In genomic region chr1:244388961-244389360, GRCh38 we compare ENCODE assay signal across 20 cellular contexts.
DNase-seq lines count a peak whose midpoint lies in the region; ATAC-seq and TF ChIP-seq lines count a peak whose summit lies in the region.
"Had no signal": no experiment of that assay in that cellular context is flagged by ENCODE, and none has a peak within 500 bp of the region (broad histone marks: within the 10 kb centered on the region; RNA-seq: fewer than 3 reads in every experiment).

No MANE protein-coding gene starts in this region.

- in situ Hi-C loops in GM23248 (cut with MboI): no loop called here

- H3K27me3 ChIP-seq in GM23248 (replicated peaks; ENCODE audit: insufficient read depth) (no peaks in the 10 kb centered on the region), H7 (ENCODE audit: control insufficient read depth, insufficient read depth, low read length) (no peaks in the 10 kb centered on the region)
- H3K27me3 ChIP-seq: brain microvascular endothelial cell, right lobe of liver had no signal

- TF ChIP-seq CTCF in fibroblast of the aortic adventitia (IDR thresholded peaks at IDR 0.05; ENCODE audit: insufficient read depth, low read length) (no peak), retinal pigment epithelial cell (conservative IDR thresholded peaks at IDR 0.05; ENCODE audit: low read depth, low read length) (no peak)

- H3K4me1 ChIP-seq in GM23248 (ENCODE audit: insufficient read depth): no peaks in the 10 kb centered on the region
- H3K4me1 ChIP-seq: parathyroid adenoma, right lobe of liver had no signal

- DNase-seq in GM23248 (peak; percentile 30), RPMI7951 (ENCODE audit: low read depth) (peak; percentile 24), fibroblast of the aortic adventitia (ENCODE audit: low read depth) (peak; percentile 22), retinal pigment epithelial cell (ENCODE audit: low read depth) (peak; percentile 48), H7 (no peak)
- DNase-seq in stimulated activated CD4-positive, alpha-beta T cell treated with anti-CD3 and anti-CD28 coated beads, Interleukin-15, amount 100 ng/mL, for 24 hours: no peak
- DNase-seq: activated CD4-positive, alpha-beta T cell treated with anti-CD3 and anti-CD28 coated beads, Interleukin-2, amount 10 ng/mL, durations not matched to agents 7 days and 5 days; brain microvascular endothelial cell; CD4-positive, alpha-beta memory T cell; DMS53; effector CD4-positive, alpha-beta T cell; NCI-H1436; NCI-H524; right lobe of liver had no signal

- H3K27ac ChIP-seq in GM23248: no peak overlapping the region
- H3K27ac ChIP-seq: brain microvascular endothelial cell, parathyroid adenoma, right lobe of liver, RWPE1 had no signal

- no peaks in the 10 kb centered on the region for H4K20me1 ChIP-seq in GM23248 (ENCODE audit: insufficient read depth)

- WGBS in GM23248 (ENCODE audit: low coverage in 1 of 2, low lambda C conversion rate in 2 of 2, missing lambda C conversion rate in 2 of 2), 2 experiments: 49 to 54% methylated on average over 7 of the region's 7 CpGs

- ATAC-seq in GM18868 (IDR thresholded peaks at IDR 0.05; ENCODE audit: unreplicated experiment) (no peak), GM18873 (IDR thresholded peaks at IDR 0.05; ENCODE audit: low FRiP score, unreplicated experiment) (no peak)
- ATAC-seq: natural killer cell treated with Interleukin-12 subunit alpha and Interleukin-12 subunit beta and Interleukin-15 and Interleukin-18, amount 100 ng/mL, for 72 hours; right lobe of liver; SK-N-SH treated with all-trans-retinoic acid at 6 μM for 48 hours had no signal

- H3K9ac ChIP-seq in GM23248: peak overlapping the region; percentile 58
- H3K9ac ChIP-seq: parathyroid adenoma had no signal

- no peaks in the 10 kb centered on the region for H3K36me3 ChIP-seq in GM23248 (ENCODE audit: low read depth)
- H3K36me3 ChIP-seq in H7 (replicated peaks; ENCODE audit: control insufficient read depth, insufficient read depth, low read length): no peaks in the 10 kb centered on the region
- H3K36me3 ChIP-seq: brain microvascular endothelial cell, right lobe of liver had no signal

- peak overlapping the region; percentile 67 for H3K4me2 ChIP-seq in GM23248 (ENCODE audit: unreplicated experiment)

- no peaks in the 10 kb centered on the region for H3F3A ChIP-seq in GM23248 (ENCODE audit: insufficient read depth)

- H3K4me3 ChIP-seq in GM23248: peak overlapping the region; percentile 61
- no peak overlapping the region for H3K4me3 ChIP-seq in fibroblast of the aortic adventitia (ENCODE audit: low read depth, low read length)
- peak overlapping the region; percentile 15 for H3K4me3 ChIP-seq in retinal pigment epithelial cell (ENCODE audit: low read length)
- no peak overlapping the region for H3K4me3 ChIP-seq in H7 (ENCODE audit: insufficient read depth, low read depth, low read length)
- H3K4me3 ChIP-seq: right lobe of liver had no signal

- no peaks in the 10 kb centered on the region for H3K79me2 ChIP-seq in GM23248 (ENCODE audit: insufficient read depth)
- H3K79me2 ChIP-seq: parathyroid adenoma had no signal

- peak overlapping the region; percentile 82 for H2AFZ ChIP-seq in GM23248
- H2AFZ ChIP-seq: parathyroid adenoma had no signal

- H3K9me2 ChIP-seq in GM23248 (ENCODE audit: insufficient read depth): no peaks in the 10 kb centered on the region

- H3K9me3 ChIP-seq in GM23248 (ENCODE audit: low read depth): no peaks in the 10 kb centered on the region
- H3K9me3 ChIP-seq: right lobe of liver had no signal

Comparison
In these comparisons a context has a peak if more than half of its experiments do, and no peak if none do; other contexts are left out.
1. DNase-seq: peak in GM23248 (single experiment), RPMI7951 (single experiment), fibroblast of the aortic adventitia (single experiment) and retinal pigment epithelial cell (single experiment); none in H7 (single experiment) and stimulated activated CD4-positive, alpha-beta T cell treated with anti-CD3 and anti-CD28 coated beads, Interleukin-15, amount 100 ng/mL, for 24 hours (single experiment).
2. H3K4me3 ChIP-seq: peak in GM23248 (single experiment) and retinal pigment epithelial cell (single experiment); none in fibroblast of the aortic adventitia (single experiment) and H7 (single experiment).